ENCODE assay signal across 1 cellular context in the genomic region with DNA sequence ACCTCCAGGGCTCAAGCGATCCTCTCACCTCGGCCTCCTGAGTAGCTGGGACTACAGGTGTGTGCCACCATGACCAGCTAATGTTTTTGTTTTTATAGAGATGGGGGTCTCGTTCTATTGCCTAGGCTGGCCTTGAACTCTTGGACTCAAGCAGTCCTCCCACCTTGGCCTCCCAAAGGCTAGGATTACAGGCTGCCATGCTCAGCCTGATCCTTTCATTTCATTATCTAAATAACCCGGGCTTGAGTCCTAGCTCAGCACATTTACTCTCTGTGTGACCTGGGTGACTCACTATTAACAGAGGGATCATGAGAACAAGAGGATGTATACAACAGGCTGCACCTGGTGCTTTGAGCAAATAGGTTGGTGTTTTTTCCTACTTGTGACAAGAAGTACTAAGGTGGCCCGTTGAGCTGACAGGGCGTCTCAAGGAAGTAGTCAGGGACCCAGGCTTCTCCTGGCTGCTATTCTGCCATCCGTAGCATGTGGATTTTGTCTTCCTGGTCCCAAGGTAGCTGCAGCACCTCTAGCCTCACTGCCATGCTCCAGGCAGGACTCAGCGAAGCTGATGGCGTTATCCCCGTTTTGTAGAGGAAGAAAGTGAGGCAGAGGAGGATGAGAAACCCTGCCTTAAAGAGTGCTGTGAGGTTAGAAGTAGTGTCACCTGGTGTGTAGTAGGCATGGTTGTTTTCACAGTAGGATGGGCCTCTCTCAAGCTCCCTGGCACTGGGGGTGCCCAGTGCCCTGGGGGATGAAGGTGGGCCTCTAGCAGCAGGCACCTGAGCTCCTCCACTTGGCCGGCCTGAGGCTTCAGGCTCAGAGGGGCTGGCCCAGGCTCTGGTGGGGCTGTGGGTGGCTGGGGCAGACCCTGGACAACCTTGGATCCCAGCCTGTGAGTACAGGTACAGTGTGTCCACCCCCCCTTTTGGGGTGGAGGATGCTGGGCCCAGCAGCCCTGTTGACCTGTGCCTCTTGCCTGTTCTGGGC.
TF ChIP-seq lines count a peak whose summit lies in the region.

No MANE protein-coding gene starts in this region.

TF ChIP-seq in HepG2, 621 proteins besides CTCF, POLR2A, EP300 and RAD21 (continued from another document and continues in another):
- TF ChIP-seq ZNF230 (CRISPR knock-in tag; IDR thresholded peaks at IDR 0.05) = no peak
- TF ChIP-seq ZNF44 (CRISPR knock-in tag; IDR thresholded peaks at IDR 0.05) = no peak
- TF ChIP-seq RORA (CRISPR knock-in tag; IDR thresholded peaks at IDR 0.05) = no peak
- no peak for TF ChIP-seq ATM (IDR thresholded peaks at IDR 0.05; ENCODE audit: borderline replicate concordance)
- TF ChIP-seq TEAD3 (CRISPR knock-in tag; optimal IDR thresholded peaks at IDR 0.05; ENCODE audit: borderline replicate concordance) = peak; percentile 7
- TF ChIP-seq CCAR2 (optimal IDR thresholded peaks at IDR 0.05; ENCODE audit: low read depth, low read length) = no peak
- TF ChIP-seq KDM4B (CRISPR knock-in tag; IDR thresholded peaks at IDR 0.05) = no peak
- no peak for TF ChIP-seq SIX4 (CRISPR knock-in tag; IDR thresholded peaks at IDR 0.05)
- no peak for TF ChIP-seq NR2F2 (IDR thresholded peaks at IDR 0.05; ENCODE audit: borderline replicate concordance, low read depth)
- TF ChIP-seq NFIC (IDR thresholded peaks at IDR 0.05; ENCODE audit: low read length) = no peak
- 0 out of 2 replicates have a peak, but pooled peaks have one; percentile 25 for TF ChIP-seq ZNF768 (CRISPR knock-in tag; IDR thresholded peaks at IDR 0.05)
- TF ChIP-seq, protein P1, sequence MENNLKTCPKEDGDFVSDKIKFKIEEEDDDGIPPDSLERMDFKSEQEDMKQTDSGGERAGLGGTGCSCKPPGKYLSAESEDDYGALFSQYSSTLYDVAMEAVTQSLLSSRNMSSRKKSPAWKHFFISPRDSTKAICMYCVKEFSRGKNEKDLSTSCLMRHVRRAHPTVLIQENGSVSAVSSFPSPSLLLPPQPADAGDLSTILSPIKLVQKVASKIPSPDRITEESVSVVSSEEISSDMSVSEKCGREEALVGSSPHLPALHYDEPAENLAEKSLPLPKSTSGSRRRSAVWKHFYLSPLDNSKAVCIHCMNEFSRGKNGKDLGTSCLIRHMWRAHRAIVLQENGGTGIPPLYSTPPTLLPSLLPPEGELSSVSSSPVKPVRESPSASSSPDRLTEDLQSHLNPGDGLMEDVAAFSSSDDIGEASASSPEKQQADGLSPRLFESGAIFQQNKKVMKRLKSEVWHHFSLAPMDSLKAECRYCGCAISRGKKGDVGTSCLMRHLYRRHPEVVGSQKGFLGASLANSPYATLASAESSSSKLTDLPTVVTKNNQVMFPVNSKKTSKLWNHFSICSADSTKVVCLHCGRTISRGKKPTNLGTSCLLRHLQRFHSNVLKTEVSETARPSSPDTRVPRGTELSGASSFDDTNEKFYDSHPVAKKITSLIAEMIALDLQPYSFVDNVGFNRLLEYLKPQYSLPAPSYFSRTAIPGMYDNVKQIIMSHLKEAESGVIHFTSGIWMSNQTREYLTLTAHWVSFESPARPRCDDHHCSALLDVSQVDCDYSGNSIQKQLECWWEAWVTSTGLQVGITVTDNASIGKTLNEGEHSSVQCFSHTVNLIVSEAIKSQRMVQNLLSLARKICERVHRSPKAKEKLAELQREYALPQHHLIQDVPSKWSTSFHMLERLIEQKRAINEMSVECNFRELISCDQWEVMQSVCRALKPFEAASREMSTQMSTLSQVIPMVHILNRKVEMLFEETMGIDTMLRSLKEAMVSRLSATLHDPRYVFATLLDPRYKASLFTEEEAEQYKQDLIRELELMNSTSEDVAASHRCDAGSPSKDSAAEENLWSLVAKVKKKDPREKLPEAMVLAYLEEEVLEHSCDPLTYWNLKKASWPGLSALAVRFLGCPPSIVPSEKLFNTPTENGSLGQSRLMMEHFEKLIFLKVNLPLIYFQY (CRISPR knock-in tag; IDR thresholded peaks at IDR 0.05; ENCODE audit: borderline replicate concordance) = no peak
- TF ChIP-seq YEATS4 (CRISPR knock-in tag; IDR thresholded peaks at IDR 0.05; ENCODE audit: borderline replicate concordance) = no peak
- TF ChIP-seq ETV6 (CRISPR knock-in tag; conservative IDR thresholded peaks at IDR 0.05) = no peak
- no peak for TF ChIP-seq FIP1L1 (IDR thresholded peaks at IDR 0.05; ENCODE audit: borderline replicate concordance, insufficient read depth, low read depth, low read length)
- no peak for TF ChIP-seq MAZ (IDR thresholded peaks at IDR 0.05; ENCODE audit: borderline replicate concordance, low read depth, low read length)
- TF ChIP-seq MAZ (CRISPR knock-in tag; IDR thresholded peaks at IDR 0.05; ENCODE audit: low read depth) = no peak
- 0 out of 2 replicates have a peak, but pooled peaks have one; percentile 40 for TF ChIP-seq DPF2 (CRISPR knock-in tag; IDR thresholded peaks at IDR 0.05; ENCODE audit: borderline replicate concordance, low read depth)
- TF ChIP-seq NONO (IDR thresholded peaks at IDR 0.05) = no peak
- no peak for TF ChIP-seq NONO (CRISPR knock-in tag; conservative IDR thresholded peaks at IDR 0.05)
- TF ChIP-seq, protein P2, sequence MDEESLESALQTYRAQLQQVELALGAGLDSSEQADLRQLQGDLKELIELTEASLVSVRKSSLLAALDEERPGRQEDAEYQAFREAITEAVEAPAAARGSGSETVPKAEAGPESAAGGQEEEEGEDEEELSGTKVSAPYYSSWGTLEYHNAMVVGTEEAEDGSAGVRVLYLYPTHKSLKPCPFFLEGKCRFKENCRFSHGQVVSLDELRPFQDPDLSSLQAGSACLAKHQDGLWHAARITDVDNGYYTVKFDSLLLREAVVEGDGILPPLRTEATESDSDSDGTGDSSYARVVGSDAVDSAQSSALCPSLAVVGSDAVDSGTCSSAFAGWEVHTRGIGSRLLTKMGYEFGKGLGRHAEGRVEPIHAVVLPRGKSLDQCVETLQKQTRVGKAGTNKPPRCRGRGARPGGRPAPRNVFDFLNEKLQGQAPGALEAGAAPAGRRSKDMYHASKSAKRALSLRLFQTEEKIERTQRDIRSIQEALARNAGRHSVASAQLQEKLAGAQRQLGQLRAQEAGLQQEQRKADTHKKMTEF (CRISPR knock-in tag; IDR thresholded peaks at IDR 0.05) = no peak
- 0 out of 2 replicates have a peak, but pooled peaks have one; percentile 27 for TF ChIP-seq GATAD1 (CRISPR knock-in tag; IDR thresholded peaks at IDR 0.05)
- TF ChIP-seq, protein P3, sequence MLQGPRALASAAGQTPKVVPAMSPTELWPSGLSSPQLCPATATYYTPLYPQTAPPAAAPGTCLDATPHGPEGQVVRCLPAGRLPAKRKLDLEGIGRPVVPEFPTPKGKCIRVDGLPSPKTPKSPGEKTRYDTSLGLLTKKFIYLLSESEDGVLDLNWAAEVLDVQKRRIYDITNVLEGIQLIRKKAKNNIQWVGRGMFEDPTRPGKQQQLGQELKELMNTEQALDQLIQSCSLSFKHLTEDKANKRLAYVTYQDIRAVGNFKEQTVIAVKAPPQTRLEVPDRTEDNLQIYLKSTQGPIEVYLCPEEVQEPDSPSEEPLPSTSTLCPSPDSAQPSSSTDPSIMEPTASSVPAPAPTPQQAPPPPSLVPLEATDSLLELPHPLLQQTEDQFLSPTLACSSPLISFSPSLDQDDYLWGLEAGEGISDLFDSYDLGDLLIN (CRISPR knock-in tag; IDR thresholded peaks at IDR 0.05; ENCODE audit: borderline replicate concordance) = no peak
- no peak for TF ChIP-seq ZNF609 (CRISPR knock-in tag; IDR thresholded peaks at IDR 0.05; ENCODE audit: borderline replicate concordance)
- TF ChIP-seq ZBTB7A (CRISPR knock-in tag; IDR thresholded peaks at IDR 0.05) = peak; percentile 64; the same call in 1 of the 2 replicates
- TF ChIP-seq ZNF709 (CRISPR knock-in tag; IDR thresholded peaks at IDR 0.05) = no peak
- TF ChIP-seq RARA (CRISPR knock-in tag; IDR thresholded peaks at IDR 0.05) = peak; percentile 68
- TF ChIP-seq PRMT3 (CRISPR knock-in tag; IDR thresholded peaks at IDR 0.05; ENCODE audit: borderline replicate concordance, low read depth) = no peak
- TF ChIP-seq, protein P4, sequence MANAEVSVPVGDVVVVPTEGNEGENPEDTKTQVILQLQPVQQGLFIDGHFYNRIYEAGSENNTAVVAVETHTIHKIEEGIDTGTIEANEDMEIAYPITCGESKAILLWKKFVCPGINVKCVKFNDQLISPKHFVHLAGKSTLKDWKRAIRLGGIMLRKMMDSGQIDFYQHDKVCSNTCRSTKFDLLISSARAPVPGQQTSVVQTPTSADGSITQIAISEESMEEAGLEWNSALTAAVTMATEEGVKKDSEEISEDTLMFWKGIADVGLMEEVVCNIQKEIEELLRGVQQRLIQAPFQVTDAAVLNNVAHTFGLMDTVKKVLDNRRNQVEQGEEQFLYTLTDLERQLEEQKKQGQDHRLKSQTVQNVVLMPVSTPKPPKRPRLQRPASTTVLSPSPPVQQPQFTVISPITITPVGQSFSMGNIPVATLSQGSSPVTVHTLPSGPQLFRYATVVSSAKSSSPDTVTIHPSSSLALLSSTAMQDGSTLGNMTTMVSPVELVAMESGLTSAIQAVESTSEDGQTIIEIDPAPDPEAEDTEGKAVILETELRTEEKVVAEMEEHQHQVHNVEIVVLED (CRISPR knock-in tag; IDR thresholded peaks at IDR 0.05; ENCODE audit: borderline replicate concordance) = no peak
- peak; percentile 35; the same call in 1 of the 2 replicates for TF ChIP-seq FOSL1 (CRISPR knock-in tag; IDR thresholded peaks at IDR 0.05; ENCODE audit: borderline replicate concordance)
- no peak for TF ChIP-seq STAT6 (CRISPR knock-in tag; IDR thresholded peaks at IDR 0.05; ENCODE audit: borderline replicate concordance)
- TF ChIP-seq THAP11 (CRISPR knock-in tag; IDR thresholded peaks at IDR 0.05) = no peak
- TF ChIP-seq ZNF30 (CRISPR knock-in tag; IDR thresholded peaks at IDR 0.05) = no peak
- TF ChIP-seq ZNF570 (CRISPR knock-in tag; IDR thresholded peaks at IDR 0.05; ENCODE audit: borderline replicate concordance) = no peak
- no peak for TF ChIP-seq KAT8 (CRISPR knock-in tag; IDR thresholded peaks at IDR 0.05)
- TF ChIP-seq SOX6 (IDR thresholded peaks at IDR 0.05) = no peak
- TF ChIP-seq SOX6 (CRISPR knock-in tag; IDR thresholded peaks at IDR 0.05) = peak; percentile 39; the same call in 1 of the 2 replicates
- TF ChIP-seq AGO2 (optimal IDR thresholded peaks at IDR 0.05; ENCODE audit: low read depth, low read length) = no peak
- TF ChIP-seq, protein P5, sequence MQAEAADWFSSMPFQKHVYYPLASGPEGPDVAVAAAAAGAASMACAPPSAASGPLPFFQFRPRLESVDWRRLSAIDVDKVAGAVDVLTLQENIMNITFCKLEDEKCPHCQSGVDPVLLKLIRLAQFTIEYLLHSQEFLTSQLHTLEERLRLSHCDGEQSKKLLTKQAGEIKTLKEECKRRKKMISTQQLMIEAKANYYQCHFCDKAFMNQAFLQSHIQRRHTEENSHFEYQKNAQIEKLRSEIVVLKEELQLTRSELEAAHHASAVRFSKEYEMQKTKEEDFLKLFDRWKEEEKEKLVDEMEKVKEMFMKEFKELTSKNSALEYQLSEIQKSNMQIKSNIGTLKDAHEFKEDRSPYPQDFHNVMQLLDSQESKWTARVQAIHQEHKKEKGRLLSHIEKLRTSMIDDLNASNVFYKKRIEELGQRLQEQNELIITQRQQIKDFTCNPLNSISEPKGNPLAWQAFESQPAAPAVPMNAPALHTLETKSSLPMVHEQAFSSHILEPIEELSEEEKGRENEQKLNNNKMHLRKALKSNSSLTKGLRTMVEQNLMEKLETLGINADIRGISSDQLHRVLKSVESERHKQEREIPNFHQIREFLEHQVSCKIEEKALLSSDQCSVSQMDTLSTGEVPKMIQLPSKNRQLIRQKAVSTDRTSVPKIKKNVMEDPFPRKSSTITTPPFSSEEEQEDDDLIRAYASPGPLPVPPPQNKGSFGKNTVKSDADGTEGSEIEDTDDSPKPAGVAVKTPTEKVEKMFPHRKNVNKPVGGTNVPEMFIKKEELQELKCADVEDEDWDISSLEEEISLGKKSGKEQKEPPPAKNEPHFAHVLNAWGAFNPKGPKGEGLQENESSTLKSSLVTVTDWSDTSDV (CRISPR knock-in tag; IDR thresholded peaks at IDR 0.05) = no peak
- TF ChIP-seq TBX2 (CRISPR knock-in tag; IDR thresholded peaks at IDR 0.05; ENCODE audit: borderline replicate concordance) = peak; percentile 32; the same call in 1 of the 2 replicates
- no peak for TF ChIP-seq BCL6 (CRISPR knock-in tag; IDR thresholded peaks at IDR 0.05)
